ENCODE assay signal across 8 cellular contexts in the genomic region with DNA sequence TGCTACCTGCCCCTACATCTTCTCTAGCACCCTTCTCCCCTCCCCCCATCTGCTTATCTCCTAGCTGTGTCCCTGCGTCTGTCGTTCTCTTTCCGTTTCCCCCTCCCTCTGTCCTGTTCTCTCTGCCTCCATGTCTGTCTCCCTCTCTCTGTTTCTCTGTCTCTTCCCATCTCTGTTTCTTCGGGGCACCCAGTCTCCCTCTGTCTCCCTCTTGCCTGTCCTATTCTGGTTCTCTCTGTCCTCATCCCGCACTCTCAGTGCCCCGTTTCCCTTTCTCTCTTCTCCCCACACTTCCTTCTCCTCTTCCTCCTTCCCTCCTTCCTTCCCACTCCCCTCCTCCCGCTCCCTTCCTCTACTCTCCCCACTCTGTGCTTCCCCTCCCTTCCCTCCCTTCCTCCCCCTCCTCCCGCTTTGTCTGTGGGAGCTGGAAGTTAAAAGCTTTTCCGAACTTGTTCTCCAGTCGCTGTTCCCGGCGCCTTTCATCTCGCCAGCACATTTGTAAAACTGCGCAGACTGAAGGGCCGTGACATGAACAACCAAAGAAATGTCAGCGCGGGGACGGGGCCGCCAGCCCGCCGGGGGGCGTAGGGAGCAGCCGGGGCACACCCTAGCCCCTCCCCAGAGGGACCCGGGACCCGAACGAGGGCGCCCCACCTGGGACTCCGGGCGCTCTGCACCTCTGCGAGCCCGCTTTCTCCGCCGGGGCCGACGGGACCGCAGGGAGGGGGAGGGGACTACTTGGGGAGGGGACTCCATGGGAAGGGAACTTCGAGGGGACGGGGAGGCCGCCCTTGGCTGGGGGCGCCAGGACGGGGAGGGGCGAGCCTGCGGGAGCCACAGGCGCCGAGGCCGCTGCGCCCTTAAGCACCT. TPM values are rescaled to one million over a fixed set of nuclear protein-coding genes. Genes with fewer than 3 reads are reported as not detected.
DNase-seq lines count a peak whose midpoint lies in the region; ATAC-seq, FAIRE-seq and TF ChIP-seq lines count a peak whose summit lies in the region.

No MANE protein-coding gene starts in this region.

- POLR2A ChIA-PET in SK-N-SH (lab: Yijun Ruan, JAX) = no interaction called here

- H3K27ac ChIP-seq in SK-N-SH (ENCODE audit: low read depth in 2 of 2, low read length in 1 of 2) (no peak overlapping the region), endodermal cell (ENCODE audit: low read depth, low read length) (no peak overlapping the region), psoas muscle (no peak overlapping the region), sigmoid colon (no peak overlapping the region)

- no peak for ATAC-seq in SK-N-SH treated with all-trans-retinoic acid at 6 μM for 48 hours
- ATAC-seq in psoas muscle = no peak
- no peak for ATAC-seq in GM19463 (IDR thresholded peaks at IDR 0.05; ENCODE audit: unreplicated experiment)

- H3K27me3 ChIP-seq in SK-N-SH (ENCODE audit: insufficient read depth) = peaks cover 72% of the 10 kb centered on the region
- peaks cover 88% of the 10 kb centered on the region for H3K27me3 ChIP-seq in endodermal cell (ENCODE audit: control insufficient read depth, insufficient read depth, low read length, poor library complexity, severe bottlenecking)
- peaks cover 0 to 87% (median 19%) of the 10 kb centered on the region in 3 donors for H3K27me3 ChIP-seq in psoas muscle (ENCODE audit: insufficient read depth in 3 of 3, low read length in 2 of 3)
- peaks cover 37 to 100% (median 77%) of the 10 kb centered on the region in 3 donors for H3K27me3 ChIP-seq in sigmoid colon

- H3K9me3 Mint-ChIP-seq in endodermal cell = no peaks in the 10 kb centered on the region

- H3K36me3 ChIP-seq in SK-N-SH (replicated peaks in 1 of 2; ENCODE audit: control insufficient read depth in 1 of 2, insufficient read depth in 2 of 2, low read length in 1 of 2) (no peaks in the 10 kb centered on the region), endodermal cell (ENCODE audit: control insufficient read depth, insufficient read depth, low read length) (no peaks in the 10 kb centered on the region), psoas muscle (ENCODE audit: insufficient read depth in 1 of 2, low read depth in 1 of 2) (no peaks in the 10 kb centered on the region), sigmoid colon (no peaks in the 10 kb centered on the region)

- peak overlapping the region; percentile 47 for H3K4me3 Mint-ChIP-seq in endodermal cell

- TF ChIP-seq CTCF in SK-N-SH (IDR thresholded peaks at IDR 0.05) (peak; percentile 19; the same call in 1 of the 2 replicates), endodermal cell (conservative IDR thresholded peaks at IDR 0.05) (peak; percentile 71), psoas muscle (IDR thresholded peaks at IDR 0.05) (no peak), sigmoid colon (IDR thresholded peaks at IDR 0.05) (no peak)

- H3K4me3 ChIP-seq in SK-N-SH (ENCODE audit: low read depth in 2 of 2, low read length in 1 of 2) (peak overlapping the region in 1 of 2 experiments; percentile 24; a peak in 2 of 4 replicates), endodermal cell (ENCODE audit: low read length) (peak overlapping the region; percentile 73), psoas muscle (peak overlapping the region; percentile 28), sigmoid colon (no peak overlapping the region)

- intact Hi-C loops in psoas muscle (cut with DNase I) = no loop called here
- intact Hi-C loops in sigmoid colon (cut with DNase I) = no loop called here

- peak; percentile 87 for DNase-seq in SK-N-SH
- peak; percentile 18 for DNase-seq in NCI-H1694 treated with DMSO at 0.1 percent for 48 hours (lab: John Stamatoyannopoulos, UW)
- peak; percentile 90 for DNase-seq in endodermal cell
- DNase-seq in psoas muscle = no peak
- DNase-seq in sigmoid colon = no peak
- DNase-seq in RCC 7860 (ENCODE audit: low spot score) = no peak

- TF ChIP-seq POLR2A in sigmoid colon (IDR thresholded peaks at IDR 0.05) = no peak

- no peak overlapping the region for H2AFZ ChIP-seq in SK-N-SH (ENCODE audit: low read depth)

- 3% methylated on average over 22 of the region's 47 CpGs for WGBS in SK-N-SH (ENCODE audit: low lambda C conversion rate)
- 2% methylated on average over 7 to 47 of the region's 47 CpGs for WGBS in endodermal cell (ENCODE audit: insufficient coverage in 1 of 2, insufficient read length in 1 of 2), 2 experiments
- WGBS in psoas muscle, 3 donors = 2 to 3% (median 2%) methylated on average over 40 to 47 of the region's 47 CpGs
- 3 to 4% methylated on average over 47 of the region's 47 CpGs for WGBS in sigmoid colon, 2 donors

- FAIRE-seq in RCC 7860 (lab: Jason Lieb, UNC) = no peak

- no peaks in the 10 kb centered on the region for H3K9me2 ChIP-seq in SK-N-SH

- H3K36me3 Mint-ChIP-seq in endodermal cell (ENCODE audit: low read depth) = no peaks in the 10 kb centered on the region

- H3K9ac ChIP-seq in SK-N-SH = no peak overlapping the region
- no peak overlapping the region for H3K9ac ChIP-seq in endodermal cell (ENCODE audit: extremely low read depth, low read length, poor library complexity, severe bottlenecking)

- no peak for TF ChIP-seq EP300 in SK-N-SH (IDR thresholded peaks at IDR 0.05; ENCODE audit: borderline replicate concordance in 1 of 2, low read depth in 1 of 2, low read length in 1 of 2)
- TF ChIP-seq EP300 in sigmoid colon (IDR thresholded peaks at IDR 0.05) = no peak

- H4K20me1 ChIP-seq in SK-N-SH (ENCODE audit: insufficient read depth) = no peaks in the 10 kb centered on the region

- CTCF ChIA-PET in SK-N-SH (lab: Yijun Ruan, JAX) = interaction anchor here (0.6 to 5.0 kb wide), 17 partner anchors 9 to 199 kb away, joined by 3 to 59 read pairs (median 3); no protein-coding TSS in a partner anchor

- no peaks in the 10 kb centered on the region for H3K79me2 ChIP-seq in SK-N-SH (ENCODE audit: insufficient read depth)

- no peaks in the 10 kb centered on the region; a peak in 1 of 4 replicates for H3K4me1 ChIP-seq in SK-N-SH (ENCODE audit: control insufficient read depth in 1 of 2, insufficient read depth in 2 of 2, low read depth in 1 of 2, low read length in 1 of 2)
- H3K4me1 ChIP-seq in endodermal cell (ENCODE audit: control insufficient read depth, insufficient read depth, low read length) = no peaks in the 10 kb centered on the region
- peaks cover 7% of the 10 kb centered on the region for H3K4me1 ChIP-seq in psoas muscle
- H3K4me1 ChIP-seq in sigmoid colon = peaks cover 0 to 24% (median 19%) of the 10 kb centered on the region in 4 donors

- H3K9me3 ChIP-seq in SK-N-SH (no peaks in the 10 kb centered on the region), endodermal cell (ENCODE audit: control insufficient read depth, low read length) (no peaks in the 10 kb centered on the region), psoas muscle (no peaks in the 10 kb centered on the region), sigmoid colon (no peaks in the 10 kb centered on the region)

- peaks cover 85% of the 10 kb centered on the region for H3K27me3 Mint-ChIP-seq in endodermal cell (ENCODE audit: insufficient read depth)

- peak overlapping the region; percentile 59; the same call in 1 of the 2 replicates for H3K4me2 ChIP-seq in SK-N-SH

- H3F3A ChIP-seq in SK-N-SH (replicated peaks; ENCODE audit: insufficient read depth) = no peaks in the 10 kb centered on the region

- H3K4me1 Mint-ChIP-seq in endodermal cell = peaks cover 5% of the 10 kb centered on the region

- no peak overlapping the region for H3K27ac Mint-ChIP-seq in endodermal cell

- 0 out of 2 replicates have a peak, but pooled peaks have one; percentile 9 for TF ChIP-seq RAD21 in SK-N-SH (IDR thresholded peaks at IDR 0.05; ENCODE audit: low read length)

TF ChIP-seq in SK-N-SH, 30 proteins besides CTCF, POLR2A, EP300 and RAD21:
- 0 out of 2 replicates have a peak, but pooled peaks have one; percentile 9 for TF ChIP-seq SMC3 (IDR thresholded peaks at IDR 0.05; ENCODE audit: low read depth, low read length)
- no peak for TF ChIP-seq FOXJ3 (CRISPR knock-in tag; IDR thresholded peaks at IDR 0.05)

TF ChIP-seq in SK-N-SH treated with all-trans-retinoic acid at 6 μM for 48 hours, 23 proteins besides CTCF, POLR2A, EP300 and RAD21 (continues in another document):
- TF ChIP-seq CSDC2 (CRISPR knock-in tag; IDR thresholded peaks at IDR 0.05) (no peak), RARB (CRISPR knock-in tag; IDR thresholded peaks at IDR 0.05) (no peak), PATZ1 (CRISPR knock-in tag; IDR thresholded peaks at IDR 0.05; ENCODE audit: borderline replicate concordance) (no peak), CREB5 (CRISPR knock-in tag; IDR thresholded peaks at IDR 0.05; ENCODE audit: low read depth) (no peak)

RNA-seq across cellular contexts. Expression of gene CDH22, which starts 4.0 kb away (rescaled TPM):
- polyA plus RNA-seq in SK-N-SH (2012; rRNA removed) = 0.03 TPM in 1 of 2 replicates, not detected in the other
- polyA plus RNA-seq in SK-N-SH (2012; cell fraction: cytosol; rRNA removed) = not detected in 2 replicates
- polyA plus RNA-seq in SK-N-SH (2012; cell fraction: nucleus; rRNA removed) = not detected in 2 replicates
- under 1 TPM; 0.22 to 0.77 TPM for total RNA-seq in endodermal cell
- polyA plus RNA-seq in endodermal cell (2013, experiment 1 of 2) = 0.68 TPM
- polyA plus RNA-seq in endodermal cell (2013, experiment 2 of 2) = 0.83 TPM
- total RNA-seq in psoas muscle = 1 to 10 TPM in 1 of 4 donors, under 1 TPM in 3; 0.11 to 1.4 (median 0.47) TPM
- 1 to 10 TPM in 1 of 3 donors, under 1 TPM in 2; 0.17 to 1.2 (median 0.53) TPM for polyA plus RNA-seq in psoas muscle
- total RNA-seq in sigmoid colon = under 1 TPM in 2 of 4 donors, not detected in 2; 0.41 to 0.55 TPM
- under 1 TPM in 1 of 3 donors, not detected in 2; 0.06 TPM for polyA plus RNA-seq in sigmoid colon

Comparison
In these comparisons a context has a peak if more than half of its experiments do, and no peak if none do; other contexts are left out.
1. DNase-seq: peak in SK-N-SH (single experiment), NCI-H1694 treated with DMSO at 0.1 percent for 48 hours (single experiment) and endodermal cell (single experiment); none in psoas muscle (0 of 2), sigmoid colon (single experiment) and RCC 7860 (single experiment).
2. H3K4me3 ChIP-seq: peak in endodermal cell (single experiment) and psoas muscle (single experiment); none in sigmoid colon (0 of 4).
3. CTCF ChIP-seq: peak in SK-N-SH (single experiment) and endodermal cell (single experiment); none in psoas muscle (single experiment) and sigmoid colon (0 of 4).